1 cellular context compared by ENCODE assay signal in the genomic region with DNA sequence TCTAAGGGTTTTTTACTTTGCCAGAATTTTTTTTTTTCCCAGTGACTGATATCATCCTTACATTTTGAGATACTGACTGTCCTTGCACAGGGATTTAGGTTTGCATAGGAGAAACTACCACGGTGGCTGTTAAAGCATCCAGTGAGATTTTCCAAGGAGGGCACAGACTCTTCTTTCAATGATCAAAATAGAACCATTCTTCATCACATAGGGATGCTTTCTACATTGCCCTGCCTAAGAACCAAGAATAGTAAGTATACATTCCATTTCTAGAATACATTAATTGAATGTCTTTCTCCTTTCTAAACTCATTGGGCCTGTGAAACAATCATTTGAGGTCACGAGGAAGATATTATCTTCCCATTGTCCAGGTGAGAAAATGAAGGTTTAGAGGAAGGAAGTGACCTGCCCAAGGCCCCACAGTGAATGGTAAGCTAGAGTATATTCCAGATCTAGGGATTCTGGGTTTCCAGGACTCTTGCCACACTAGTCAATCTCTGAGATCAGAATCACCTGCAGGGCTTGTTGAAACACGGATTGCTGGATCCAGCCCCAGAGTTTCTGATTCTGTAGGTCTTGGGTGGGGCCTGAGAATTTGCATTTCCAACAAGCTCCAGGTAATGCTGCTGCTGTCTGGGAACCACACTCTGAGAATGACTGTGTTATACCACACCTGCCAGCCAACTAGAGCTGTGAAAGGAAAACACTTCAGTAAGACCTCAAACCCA.
TF ChIP-seq lines count a peak whose summit lies in the region.

No MANE protein-coding gene starts in this region.

TF ChIP-seq in HCT116, 20 proteins besides CTCF, POLR2A, EP300 and RAD21 (continued from another document):
- TF ChIP-seq, protein P1, sequence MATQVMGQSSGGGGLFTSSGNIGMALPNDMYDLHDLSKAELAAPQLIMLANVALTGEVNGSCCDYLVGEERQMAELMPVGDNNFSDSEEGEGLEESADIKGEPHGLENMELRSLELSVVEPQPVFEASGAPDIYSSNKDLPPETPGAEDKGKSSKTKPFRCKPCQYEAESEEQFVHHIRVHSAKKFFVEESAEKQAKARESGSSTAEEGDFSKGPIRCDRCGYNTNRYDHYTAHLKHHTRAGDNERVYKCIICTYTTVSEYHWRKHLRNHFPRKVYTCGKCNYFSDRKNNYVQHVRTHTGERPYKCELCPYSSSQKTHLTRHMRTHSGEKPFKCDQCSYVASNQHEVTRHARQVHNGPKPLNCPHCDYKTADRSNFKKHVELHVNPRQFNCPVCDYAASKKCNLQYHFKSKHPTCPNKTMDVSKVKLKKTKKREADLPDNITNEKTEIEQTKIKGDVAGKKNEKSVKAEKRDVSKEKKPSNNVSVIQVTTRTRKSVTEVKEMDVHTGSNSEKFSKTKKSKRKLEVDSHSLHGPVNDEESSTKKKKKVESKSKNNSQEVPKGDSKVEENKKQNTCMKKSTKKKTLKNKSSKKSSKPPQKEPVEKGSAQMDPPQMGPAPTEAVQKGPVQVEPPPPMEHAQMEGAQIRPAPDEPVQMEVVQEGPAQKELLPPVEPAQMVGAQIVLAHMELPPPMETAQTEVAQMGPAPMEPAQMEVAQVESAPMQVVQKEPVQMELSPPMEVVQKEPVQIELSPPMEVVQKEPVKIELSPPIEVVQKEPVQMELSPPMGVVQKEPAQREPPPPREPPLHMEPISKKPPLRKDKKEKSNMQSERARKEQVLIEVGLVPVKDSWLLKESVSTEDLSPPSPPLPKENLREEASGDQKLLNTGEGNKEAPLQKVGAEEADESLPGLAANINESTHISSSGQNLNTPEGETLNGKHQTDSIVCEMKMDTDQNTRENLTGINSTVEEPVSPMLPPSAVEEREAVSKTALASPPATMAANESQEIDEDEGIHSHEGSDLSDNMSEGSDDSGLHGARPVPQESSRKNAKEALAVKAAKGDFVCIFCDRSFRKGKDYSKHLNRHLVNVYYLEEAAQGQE (IDR thresholded peaks at IDR 0.05; ENCODE audit: low read depth), result no peak
- TF ChIP-seq ATF3 (IDR thresholded peaks at IDR 0.05), result no peak
- no peak for TF ChIP-seq TCF7L2 (IDR thresholded peaks at IDR 0.05; ENCODE audit: borderline replicate concordance, extremely low read depth, insufficient read depth, insufficient read length)
- TF ChIP-seq SP1 (IDR thresholded peaks at IDR 0.05; ENCODE audit: low read depth), result no peak
